In the genomic region with DNA sequence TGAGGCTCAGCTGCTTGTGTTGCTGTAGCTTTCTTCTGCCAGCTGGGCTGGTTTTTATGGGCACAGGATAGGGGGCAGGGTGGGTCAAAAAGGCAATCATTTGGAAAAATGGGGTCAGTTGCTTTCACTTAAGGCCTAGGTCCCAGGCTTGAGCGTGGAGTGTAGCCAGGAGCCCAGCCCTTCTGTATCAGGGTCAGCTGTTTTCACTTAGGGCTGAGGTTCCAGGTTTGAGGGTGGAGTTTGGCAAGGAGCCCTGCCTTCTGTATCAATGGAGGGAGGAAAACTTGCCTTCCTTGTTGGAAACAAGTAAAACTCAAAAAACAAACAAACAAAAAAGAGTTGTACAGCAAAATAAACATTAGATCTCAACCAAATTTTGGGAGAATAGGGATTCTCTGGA, we compare ENCODE assay signal across 21 cellular contexts. TPM values are rescaled to one million over a fixed set of nuclear protein-coding genes. Genes with fewer than 3 reads are reported as not detected.
DNase-seq lines count a peak whose midpoint lies in the region; ATAC-seq and TF ChIP-seq lines count a peak whose summit lies in the region.
"Had no signal": no experiment of that assay in that cellular context is flagged by ENCODE, and none has a peak within 500 bp of the region (broad histone marks: within the 10 kb centered on the region; RNA-seq: fewer than 3 reads in every experiment).

No MANE protein-coding gene starts in this region.

- H3K27ac Mint-ChIP-seq in nephron progenitor cell = peak overlapping the region; percentile 57

- no peak for ATAC-seq in Right ventricle myocardium inferior
- ATAC-seq: HCT116 had no signal

- H3K36me3 ChIP-seq in HUES48 (ENCODE audit: control insufficient read depth, insufficient read depth, low read length) (no peaks in the 10 kb centered on the region; the same call in 1 of the 2 replicates), duodenal mucosa (ENCODE audit: control insufficient read depth in 1 of 2, insufficient read depth in 2 of 2, low read length in 2 of 2) (no peaks in the 10 kb centered on the region), OCI-LY7 (ENCODE audit: insufficient read depth, low read length) (no peaks in the 10 kb centered on the region)
- H3K36me3 ChIP-seq: SJSA1 had no signal

- H3K4me3 Mint-ChIP-seq in nephron progenitor cell = no peak overlapping the region

- peaks cover 48% of the 10 kb centered on the region for H3K9me3 ChIP-seq in HUES48 (ENCODE audit: control insufficient read depth, insufficient read depth, low read length)
- peaks cover 3 to 14% of the 10 kb centered on the region in 2 donors for H3K9me3 ChIP-seq in duodenal mucosa (ENCODE audit: control insufficient read depth in 1 of 2, low read length in 2 of 2)
- H3K9me3 ChIP-seq in OCI-LY7 (ENCODE audit: low read length) = peaks cover 16% of the 10 kb centered on the region

- no peak overlapping the region for H3K4me3 ChIP-seq in HUES48 (ENCODE audit: low read depth, low read length)
- H3K4me3 ChIP-seq in duodenal mucosa (ENCODE audit: low read depth in 1 of 2, low read length in 2 of 2) = peak overlapping the region in 1 of 2 donors; percentile 7
- no peak overlapping the region for H3K4me3 ChIP-seq in OCI-LY7 (ENCODE audit: low read depth, low read length, poor library complexity, severe bottlenecking)
- H3K4me3 ChIP-seq: SJSA1 had no signal

- TF ChIP-seq CTCF in C4-2B (conservative IDR thresholded peaks at IDR 0.05) (no peak), nephron progenitor cell (IDR thresholded peaks at IDR 0.05) (no peak), OCI-LY7 (conservative IDR thresholded peaks at IDR 0.05; ENCODE audit: low read length) (no peak)

- no peak overlapping the region for H3K4me2 ChIP-seq in OCI-LY7 (ENCODE audit: low read length)

- DNase-seq in nephron progenitor cell = no peak
- no peak for DNase-seq in Right ventricle myocardium inferior (ENCODE audit: missing footprints)
- no peak for DNase-seq in OCI-LY7 (ENCODE audit: low spot score)
- DNase-seq in stimulated activated CD8-positive, alpha-beta memory T cell treated with anti-CD3 and anti-CD28 coated beads, Interleukin-4, amount 100 ng/mL, for 48 hours = no peak
- no peak for DNase-seq in A172 (ENCODE audit: low spot score)
- DNase-seq: C1 segment of cervical spinal cord; EL; KBM-7; NCI-H1048; NCI-H1436 treated with DMSO at 0.1 percent for 48 hours; NCI-H2029 treated with DMSO at 0.1 percent for 48 hours; NCI-H2171 treated with DMSO at 0.1 percent for 48 hours; NCI-H446 treated with DMSO at 0.1 percent for 48 hours; NK-92 treated with Interleukin-12 subunit alpha and Interleukin-12 subunit beta, amount 100 ng/mL, for 24 hours; OCI-M1 had no signal

- no peaks in the 10 kb centered on the region for H3K27me3 ChIP-seq in HUES48 (ENCODE audit: control insufficient read depth, insufficient read depth, low read length)
- H3K27me3 ChIP-seq in duodenal mucosa (ENCODE audit: control insufficient read depth in 1 of 2, insufficient read depth in 2 of 2, low read length in 2 of 2) = no peaks in the 10 kb centered on the region
- H3K27me3 ChIP-seq: SJSA1 had no signal

- peaks cover 35% of the 10 kb centered on the region for H3K4me1 ChIP-seq in HUES48 (ENCODE audit: control insufficient read depth, insufficient read depth, low read length)
- H3K4me1 ChIP-seq in duodenal mucosa (ENCODE audit: control insufficient read depth in 1 of 2, insufficient read depth in 2 of 2, low read length in 2 of 2) = peaks cover 23 to 29% of the 10 kb centered on the region in 2 donors
- no peaks in the 10 kb centered on the region for H3K4me1 ChIP-seq in OCI-LY7 (ENCODE audit: insufficient read depth, low read length, poor library complexity, severe bottlenecking)
- H3K4me1 ChIP-seq: SJSA1 had no signal

- H3K36me3 Mint-ChIP-seq in nephron progenitor cell (ENCODE audit: low read depth) = peaks cover 8% of the 10 kb centered on the region

- H3K27me3 Mint-ChIP-seq in nephron progenitor cell (ENCODE audit: low read depth, poor library complexity) = no peaks in the 10 kb centered on the region

- no peaks in the 10 kb centered on the region for H3K9me2 ChIP-seq in OCI-LY7 (ENCODE audit: insufficient read depth, low read length)

- intact Hi-C loops in Right ventricle myocardium inferior (cut with DNase I) = no loop called here
- intact Hi-C loops in OCI-LY7 (cut with micrococcal nuclease; ENCODE audit: unreplicated experiment) = no loop called here

- H3K4me1 Mint-ChIP-seq in nephron progenitor cell = no peaks in the 10 kb centered on the region

- H3K79me2 ChIP-seq in OCI-LY7 (ENCODE audit: insufficient read depth, low read depth, low read length) = no peaks in the 10 kb centered on the region

- peaks cover 33% of the 10 kb centered on the region for H3K9me3 Mint-ChIP-seq in nephron progenitor cell

- CTCF ChIA-PET in OCI-LY7 (lab: Charles Lee; ENCODE audit: unreplicated experiment) = no interaction called here

- H3K27ac ChIP-seq in C4-2B = peak overlapping the region; percentile 74
- peak overlapping the region; percentile 85 for H3K27ac ChIP-seq in HUES48 (ENCODE audit: low read depth, low read length)
- H3K27ac ChIP-seq in duodenal mucosa (ENCODE audit: low read depth, low read length) = peak overlapping the region; percentile 23
- H3K27ac ChIP-seq in OCI-LY7 (ENCODE audit: low read depth, low read length, poor library complexity, severe bottlenecking) = no peak overlapping the region
- H3K27ac ChIP-seq: HL-60, SJSA1 had no signal

- H3K9ac ChIP-seq in HUES48 (ENCODE audit: low read depth, low read length) (no peak overlapping the region), duodenal mucosa (ENCODE audit: low read depth in 1 of 2, low read length in 2 of 2) (no peak overlapping the region)

- BruUV-seq in OCI-LY7 (replicated peaks; lab: Mats Ljungman, UMichigan) = no TSS peak

- H2AFZ ChIP-seq in OCI-LY7 (ENCODE audit: low read length) = no peak overlapping the region

- POLR2A ChIA-PET in OCI-LY7 (lab: Charles Lee) = interaction anchor here (1.0 kb wide), 1 partner anchor 9 kb away, joined by 3 read pairs; no protein-coding TSS in a partner anchor

- H4K20me1 ChIP-seq in OCI-LY7 (ENCODE audit: insufficient read depth, low read length) = no peaks in the 10 kb centered on the region

RNA-seq across cellular contexts. Expression of gene UGT8, which starts 37.0 kb away (rescaled TPM):
- total RNA-seq in Right ventricle myocardium inferior (not detected), OCI-LY7 (2022) (18.5 and 20.7 TPM in 2 replicates)
- 17.5 and 19.0 TPM in 2 replicates for total RNA-seq in OCI-LY7 (2014; rRNA removed; shearing (Covaris generic))
- not detected in 2 replicates for total RNA-seq in A172 (2014; rRNA removed; shearing (Covaris generic))
- total RNA-seq: SJSA1 had no signal

Comparison
In these comparisons a context has a peak if more than half of its experiments do, and no peak if none do; other contexts are left out.
1. RNA of gene UGT8, which starts 37.0 kb away (total RNA-seq): 17.5 to 20.7 TPM in OCI-LY7; not detected in Right ventricle myocardium inferior (single experiment) and not detected in A172; every median in the first group is over 10 times any median in the second.